Comparison of ENCODE assay signal across 8 cellular contexts in genomic region chr15:90594297-90594696, GRCh38.
DNase-seq lines count a peak whose midpoint lies in the region; ATAC-seq, FAIRE-seq and TF ChIP-seq lines count a peak whose summit lies in the region.

No MANE protein-coding gene starts in this region.

- in situ Hi-C loops in GM12878 (cut with MboI) = no loop called here

- POLR2A ChIA-PET in GM12878 (lab: Charles Lee) = interaction anchor here (0.6 to 2.4 kb wide), 6 partner anchors 9 to 337 kb away, joined by 3 to 9 read pairs (median 3); no protein-coding TSS in a partner anchor

- no peak for TF ChIP-seq CTCF in GM12878 (IDR thresholded peaks at IDR 0.05 in 2 of 3, conservative IDR thresholded peaks at IDR 0.05 in 1 of 3; ENCODE audit: control insufficient read depth in 2 of 3, extremely low read depth in 1 of 3, insufficient read depth in 1 of 3, low read depth in 3 of 3, low read length in 3 of 3)
- TF ChIP-seq CTCF in lung (IDR thresholded peaks at IDR 0.05; ENCODE audit: control extremely low read depth, extremely low read depth) = no peak

- H3K79me2 ChIP-seq in GM12878 (ENCODE audit: control insufficient read depth, insufficient read depth, low read length) = peaks cover 4% of the 10 kb centered on the region

- no peaks in the 10 kb centered on the region for H4K20me1 ChIP-seq in GM12878 (ENCODE audit: control insufficient read depth, insufficient read depth)

- peak; percentile 83 for DNase-seq in CD1c-positive myeloid dendritic cell (ENCODE audit: extremely low spot score)
- DNase-seq in T-helper 22 cell (ENCODE audit: low read depth) = peak; percentile 41
- DNase-seq in GM12878 (ENCODE audit: low read depth, low spot score) = peak; percentile 80
- DNase-seq in lung (ENCODE audit: low spot score) = peak; percentile 91
- peak; percentile 41 to 70 for DNase-seq in stimulated activated CD8-positive, alpha-beta memory T cell treated with anti-CD3 and anti-CD28 coated beads, Interleukin-4, amount 100 ng/mL, for 1 hour (ENCODE audit: low read depth in 2 of 2, low spot score in 1 of 2)
- no peak for DNase-seq in GF-D8 (lab: John Stamatoyannopoulos, UW)
- no peak for DNase-seq in glomerular visceral epithelial cell (ENCODE audit: extremely low spot score)

- CTCF ChIA-PET in GM12878 (lab: Yijun Ruan, JAX) = interaction anchor here (0.9 to 1.5 kb wide), 2 partner anchors 17 to 37 kb away, joined by 3 read pairs; no protein-coding TSS in a partner anchor

- H2AFZ ChIP-seq in GM12878 (ENCODE audit: control insufficient read depth, low read depth, low read length) = peak overlapping the region; percentile 63

- H3K36me3 ChIP-seq in GM12878 (ENCODE audit: control insufficient read depth in 2 of 2, insufficient read depth in 2 of 2, low read length in 1 of 2) (peaks cover 0 to 5% of the 10 kb centered on the region in 2 experiments; a peak in 2 of 4 replicates), lung (ENCODE audit: control insufficient read depth in 2 of 2, insufficient read depth in 2 of 2, low read length in 2 of 2) (peaks cover 0 to 2% of the 10 kb centered on the region in 2 donors)

- peak overlapping the region; percentile 25 for H3K9ac ChIP-seq in GM12878 (ENCODE audit: control insufficient read depth, insufficient read depth, low read length)

- TF ChIP-seq RAD21 in GM12878 (IDR thresholded peaks at IDR 0.05; ENCODE audit: insufficient read depth, low read depth, low read length) = no peak

- FAIRE-seq in GM12878 (lab: Jason Lieb, UNC) = peak; percentile 83

- intact Hi-C loops in GM12878 (cut with micrococcal nuclease; ENCODE audit: unreplicated experiment) = loop anchor here (2.0 kb wide), 1 partner anchor 67 kb away; no protein-coding TSS in a partner anchor

- RAD21 ChIA-PET in GM12878 (lab: Charles Lee; ENCODE audit: unreplicated experiment) = interaction anchor here (0.7 to 2.2 kb wide), 7 partner anchors 8 to 64 kb away, joined by 3 to 11 read pairs (median 4); partner anchors contain the start of gene CRTC3

- SMC1A ChIA-PET in GM12878 (lab: Charles Lee; ENCODE audit: uncharacterized antibody, unreplicated experiment) = interaction anchor here (0.6 to 3.2 kb wide), 9 partner anchors 9 to 336 kb away, joined by 3 to 13 read pairs (median 5); no protein-coding TSS in a partner anchor

- peak overlapping the region; percentile 77 for H3K27ac ChIP-seq in GM12878 (ENCODE audit: control insufficient read depth, insufficient read depth)
- peak overlapping the region in 1 of 2 donors; percentile 91 for H3K27ac ChIP-seq in lung (ENCODE audit: low read depth in 1 of 2, low read length in 1 of 2)

- ATAC-seq in HG02759 (IDR thresholded peaks at IDR 0.05; ENCODE audit: unreplicated experiment) (peak; percentile 49), GM12878 (peak; percentile 55), lung (ENCODE audit: insufficient read depth, low FRiP score) (peak; percentile 80)

- H3K4me1 ChIP-seq in GM12878 (ENCODE audit: control insufficient read depth, insufficient read depth, low read length) = peaks cover 64% of the 10 kb centered on the region
- peaks cover 13 to 20% of the 10 kb centered on the region in 2 donors for H3K4me1 ChIP-seq in lung (ENCODE audit: control insufficient read depth in 2 of 2, insufficient read depth in 2 of 2, low read length in 2 of 2)

- peak overlapping the region; percentile 81 for H3K4me2 ChIP-seq in GM12878 (ENCODE audit: control insufficient read depth, insufficient read depth)

- H3K9me3 ChIP-seq in GM12878 (replicated peaks; ENCODE audit: control insufficient read depth, insufficient read depth, low read length) (no peaks in the 10 kb centered on the region; the same call in 2 of the 3 replicates), lung (ENCODE audit: control insufficient read depth in 2 of 2, insufficient read depth in 1 of 2, low read length in 1 of 2) (no peaks in the 10 kb centered on the region)

- BruUV-seq in GM12878 (replicated peaks; lab: Mats Ljungman, UMichigan) = no TSS peak

- under 1% methylated on average over 9 of the region's 9 CpGs for WGBS in GM12878 (ENCODE audit: insufficient coverage, insufficient replicate concordance, low lambda C conversion rate, missing lambda C conversion rate)
- 6 to 7% methylated on average over 9 of the region's 9 CpGs for WGBS in lung, 2 donors

- H3K27me3 ChIP-seq in GM12878 (replicated peaks in 1 of 2; ENCODE audit: control insufficient read depth in 2 of 2, insufficient read depth in 2 of 2, low read length in 1 of 2) = no peaks in the 10 kb centered on the region
- H3K27me3 ChIP-seq in lung (ENCODE audit: control insufficient read depth, insufficient read depth) = no peaks in the 10 kb centered on the region

- H3K4me3 ChIP-seq in GM12878 (peak overlapping the region; percentile 35; the same call in 1 of the 2 replicates), lung (no peak overlapping the region)

- 0 out of 4 replicates have a peak, but pooled peaks of 1 of the 2 experiments have one; percentile 40 for TF ChIP-seq EP300 in GM12878 (IDR thresholded peaks at IDR 0.05; ENCODE audit: borderline replicate concordance in 1 of 2, control insufficient read depth in 1 of 2, low read depth in 2 of 2, low read length in 2 of 2)

- TF ChIP-seq POLR2A in GM12878 (IDR thresholded peaks at IDR 0.05; ENCODE audit: low read depth, low read length) = no peak

TF ChIP-seq in GM12878, 131 proteins besides CTCF, POLR2A, EP300 and RAD21 (continues in another document):
- TF ChIP-seq NFIC (IDR thresholded peaks at IDR 0.05; ENCODE audit: low read depth, low read length) (peak; percentile 50; the same call in 1 of the 2 replicates), SMARCA5 (IDR thresholded peaks at IDR 0.05) (no peak), BHLHE40 (IDR thresholded peaks at IDR 0.05; ENCODE audit: borderline replicate concordance in 1 of 2, low read depth in 2 of 2, low read length in 1 of 2) (0 out of 4 replicates have a peak, but pooled peaks have one; percentile 7 to 12), ESRRA (IDR thresholded peaks at IDR 0.05; ENCODE audit: low read length) (no peak), ZBTB11 (CRISPR knock-in tag; IDR thresholded peaks at IDR 0.05) (no peak), GATAD2B (conservative IDR thresholded peaks at IDR 0.05; ENCODE audit: low read depth) (0 out of 2 replicates have a peak, but pooled peaks have one; percentile 31), NFXL1 (IDR thresholded peaks at IDR 0.05; ENCODE audit: borderline replicate concordance) (no peak), ATF2 (IDR thresholded peaks at IDR 0.05; ENCODE audit: low read length) (0 out of 2 replicates have a peak, but pooled peaks have one; percentile 24), TBL1XR1 (IDR thresholded peaks at IDR 0.05; ENCODE audit: low read depth, low read length) (0 out of 2 replicates have a peak, but pooled peaks have one; percentile 36), PAX8 (IDR thresholded peaks at IDR 0.05) (no peak), JUND (IDR thresholded peaks at IDR 0.05; ENCODE audit: low read depth, low read length) (no peak), CREB1 (IDR thresholded peaks at IDR 0.05; ENCODE audit: low read depth) (no peak), WRNIP1 (IDR thresholded peaks at IDR 0.05; ENCODE audit: borderline replicate concordance, low read depth, low read length) (no peak), SPI1 (IDR thresholded peaks at IDR 0.05; ENCODE audit: borderline replicate concordance, insufficient read depth, low read depth, low read length) (peak; percentile 43), HDGF (IDR thresholded peaks at IDR 0.05) (peak; percentile 71; the same call in 1 of the 2 replicates), HDAC2 (IDR thresholded peaks at IDR 0.05) (no peak), EED (IDR thresholded peaks at IDR 0.05; ENCODE audit: low read depth) (peak; percentile 38; the same call in 1 of the 2 replicates)

Comparison
In these comparisons a context has a peak if more than half of its experiments do, and no peak if none do; other contexts are left out.
1. DNase-seq: peak in CD1c-positive myeloid dendritic cell (single experiment), T-helper 22 cell (single experiment), GM12878 (single experiment), lung (single experiment) and stimulated activated CD8-positive, alpha-beta memory T cell treated with anti-CD3 and anti-CD28 coated beads, Interleukin-4, amount 100 ng/mL, for 1 hour (2 of 2); none in GF-D8 (single experiment) and glomerular visceral epithelial cell (single experiment).
2. Peak in every context shown above with its lines, with median percentiles within 50 percentile points of each other: ATAC-seq.